ENCODE assay signal across 8 cellular contexts in the genomic region with DNA sequence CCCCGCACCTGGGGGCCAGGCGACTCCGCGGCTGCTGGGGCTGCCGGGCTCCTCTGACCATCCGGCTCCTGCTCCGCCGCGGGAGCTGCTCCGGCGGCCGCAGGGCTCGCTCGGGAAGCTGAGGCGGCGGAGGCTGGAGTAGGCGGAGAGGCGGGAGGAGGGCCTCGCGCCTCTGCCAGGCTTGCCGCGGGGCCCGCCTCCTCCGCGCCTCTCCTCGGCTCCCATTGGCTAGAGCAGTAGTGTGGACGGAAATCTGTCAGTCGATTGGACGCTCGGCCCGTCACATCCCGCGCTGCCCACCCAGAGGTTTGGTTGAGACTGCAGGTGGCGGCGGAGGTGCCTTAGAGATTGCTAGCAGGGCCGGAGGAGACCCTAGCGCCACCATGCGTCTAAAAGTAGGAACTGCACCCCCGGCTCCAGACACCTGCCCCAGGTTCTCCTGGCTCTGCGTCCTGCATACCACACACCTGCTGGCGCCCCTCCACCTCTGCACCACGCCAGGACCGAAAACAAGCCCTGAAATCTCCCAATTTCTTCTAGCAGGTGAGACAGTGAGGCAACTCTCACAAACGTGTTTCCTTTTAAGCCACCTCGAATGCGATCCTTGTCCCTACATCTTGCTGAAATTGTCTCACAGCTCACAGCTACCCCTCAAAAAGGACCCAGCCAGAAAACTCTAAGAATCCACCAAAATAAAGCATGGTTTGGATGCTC. TPM values are rescaled to one million over a fixed set of nuclear protein-coding genes. Genes with fewer than 3 reads are reported as not detected.
DNase-seq lines count a peak whose midpoint lies in the region; ATAC-seq and TF ChIP-seq lines count a peak whose summit lies in the region.

SCAI (minus strand) TSS at position 152 of the 714 bp plus-strand sequence; CDS start at position 61, 91 bp downstream.

- peak; percentile 97 to 99 (median 98) for DNase-seq in CD8-positive, alpha-beta T cell
- peak; percentile 100 for DNase-seq in HK-2 (ENCODE audit: unreplicated experiment)
- peak; percentile 94 for DNase-seq in NCI-H82 treated with DMSO at 0.1 percent for 48 hours (lab: John Stamatoyannopoulos, UW; ENCODE audit: unreplicated experiment)
- peak; percentile 99 for DNase-seq in activated CD4-positive, alpha-beta memory T cell treated with anti-CD3 and anti-CD28 coated beads for 36 hours
- peak; percentile 99 for DNase-seq in effector CD4-positive, alpha-beta T cell
- DNase-seq in lung microvascular endothelial cell (ENCODE audit: low read depth in 2 of 2), result peak; percentile 99
- peak; percentile 95 to 99 (median 97) for DNase-seq in stimulated activated CD4-positive, alpha-beta T cell treated with anti-CD3 and anti-CD28 coated beads, TNF-alpha, amount 100 ng/mL, for 48 hours (ENCODE audit: low read depth in 3 of 3)

- peak; percentile 98 for ATAC-seq in CD8-positive, alpha-beta T cell
- ATAC-seq in GM19452 (IDR thresholded peaks at IDR 0.05; ENCODE audit: unreplicated experiment), result peak; percentile 97

- no peak within 1 kb of the TSS for H3K27ac ChIP-seq in CD8-positive, alpha-beta T cell (ENCODE audit: low read depth, low read length)

- peak within 1 kb of the TSS; percentile 76 for H3K27ac Mint-ChIP-seq in CD8-positive, alpha-beta T cell
- H3K27ac Mint-ChIP-seq in activated CD4-positive, alpha-beta memory T cell treated with anti-CD3 and anti-CD28 coated beads for 36 hours, result peak within 1 kb of the TSS; percentile 24

- POLR2A ChIA-PET in CD8-positive, alpha-beta T cell (lab: Charles Lee), result interaction anchor here (1.1 to 2.4 kb wide), 5 partner anchors 11 to 202 kb away, joined by 3 to 14 read pairs (median 4); partner anchors contain the start of gene GOLGA1
- POLR2A ChIA-PET in activated CD4-positive, alpha-beta memory T cell treated with anti-CD3 and anti-CD28 coated beads for 36 hours (lab: Charles Lee), result interaction anchor here (1.1 to 1.6 kb wide), 2 partner anchors 273 to 281 kb away, joined by 3 read pairs; partner anchors contain the start of genes ARPC5L and RPL35

- H3K4me1 ChIP-seq in CD8-positive, alpha-beta T cell (ENCODE audit: insufficient read depth, low read length), result peaks cover 11% of the 10 kb centered on the region

- CTCF ChIA-PET in CD8-positive, alpha-beta T cell (lab: Charles Lee), result interaction anchor here (0.8 to 2.5 kb wide), 13 partner anchors 10 to 370 kb away, joined by 3 to 20 read pairs (median 3); no protein-coding TSS in a partner anchor
- CTCF ChIA-PET in activated CD4-positive, alpha-beta memory T cell treated with anti-CD3 and anti-CD28 coated beads for 36 hours (lab: Charles Lee), result interaction anchor here (0.6 to 4.5 kb wide), 14 partner anchors 13 to 369 kb away, joined by 3 to 20 read pairs (median 3); partner anchors contain the start of gene WDR38

- intact Hi-C loops in CD8-positive, alpha-beta T cell (cut with DNase I, micrococcal nuclease), result loop anchor here (1.0 to 10.0 kb wide), 12 partner anchors 17 to 372 kb away; partner anchors contain the start of genes GOLGA1 (in 2 of the 2), ARPC5L (in 1 of the 2), GAPVD1 (in 1 of the 2) and HSPA5 (in 1 of the 2)
- intact Hi-C loops in activated CD4-positive, alpha-beta memory T cell treated with anti-CD3 and anti-CD28 coated beads for 36 hours (cut with micrococcal nuclease), result loop anchor here (1.0 to 5.0 kb wide), 5 partner anchors 9 to 369 kb away; partner anchors contain the start of genes GOLGA1, HSPA5 and PPP6C

- peak within 1 kb of the TSS; percentile 93 for H3K4me3 Mint-ChIP-seq in CD8-positive, alpha-beta T cell
- peak within 1 kb of the TSS; percentile 82 for H3K4me3 Mint-ChIP-seq in activated CD4-positive, alpha-beta memory T cell treated with anti-CD3 and anti-CD28 coated beads for 36 hours

- no peaks in the 10 kb centered on the region for H3K9me3 Mint-ChIP-seq in CD8-positive, alpha-beta T cell
- no peaks in the 10 kb centered on the region for H3K9me3 Mint-ChIP-seq in activated CD4-positive, alpha-beta memory T cell treated with anti-CD3 and anti-CD28 coated beads for 36 hours

- TF ChIP-seq CTCF in CD8-positive, alpha-beta T cell (IDR thresholded peaks at IDR 0.05), result peak; percentile 92

- no peaks in the 10 kb centered on the region for H3K27me3 Mint-ChIP-seq in CD8-positive, alpha-beta T cell (ENCODE audit: low read depth)
- H3K27me3 Mint-ChIP-seq in activated CD4-positive, alpha-beta memory T cell treated with anti-CD3 and anti-CD28 coated beads for 36 hours, result no peaks in the 10 kb centered on the region

- H3K36me3 Mint-ChIP-seq in CD8-positive, alpha-beta T cell, result peaks cover 15% of the 10 kb centered on the region
- H3K36me3 Mint-ChIP-seq in activated CD4-positive, alpha-beta memory T cell treated with anti-CD3 and anti-CD28 coated beads for 36 hours, result peaks cover 6% of the 10 kb centered on the region

- H3K4me1 Mint-ChIP-seq in CD8-positive, alpha-beta T cell (ENCODE audit: low read depth), result peaks cover 26% of the 10 kb centered on the region
- H3K4me1 Mint-ChIP-seq in activated CD4-positive, alpha-beta memory T cell treated with anti-CD3 and anti-CD28 coated beads for 36 hours (ENCODE audit: low read depth), result peaks cover 31% of the 10 kb centered on the region

- peak within 1 kb of the TSS; percentile 51 for H3K4me3 ChIP-seq in CD8-positive, alpha-beta T cell (ENCODE audit: low read depth, low read length)

- no peaks in the 10 kb centered on the region for H3K9me3 ChIP-seq in CD8-positive, alpha-beta T cell (ENCODE audit: low read length)

- no peaks in the 10 kb centered on the region for H3K27me3 ChIP-seq in CD8-positive, alpha-beta T cell (ENCODE audit: insufficient read depth, low read length)

- H3K36me3 ChIP-seq in CD8-positive, alpha-beta T cell (ENCODE audit: insufficient read depth, low read length), result no peaks in the 10 kb centered on the region

RNA-seq across cellular contexts. Expression of gene SCAI, which starts in this region (rescaled TPM):
- 1 to 10 TPM; 5.7 to 6.3 TPM for total RNA-seq in CD8-positive, alpha-beta T cell
- total RNA-seq in activated CD4-positive, alpha-beta memory T cell treated with anti-CD3 and anti-CD28 coated beads for 36 hours, result 10 to 100 TPM in 1 of 2 experiments, 1 to 10 TPM in 1; 9.0 to 10.8 TPM
- total RNA-seq in lung microvascular endothelial cell, result 2.6 and 3.8 TPM in 2 replicates
